Comparison of ENCODE assay signal across 9 cellular contexts in genomic region chr20:35318502-35319157, GRCh38. TPM values are rescaled to one million over a fixed set of nuclear protein-coding genes. Genes with fewer than 3 reads are reported as not detected.
A peak's percentile ranks its signal among the peaks of the same experiment; 100 is the strongest.
DNase-seq lines count a peak whose midpoint lies in the region; ATAC-seq, FAIRE-seq and TF ChIP-seq lines count a peak whose summit lies in the region.
"Had no signal": no experiment of that assay in that cellular context is flagged by ENCODE, and none has a peak within 500 bp of the region (broad histone marks: within the 10 kb centered on the region; RNA-seq: fewer than 3 reads in every experiment).

No MANE protein-coding gene starts in this region.

- no peak for DNase-seq in activated T-cell treated with anti-CD3 and anti-CD28 coated beads, Interleukin-2, amount 50 U/mL, for 72 hours
- no peak for DNase-seq in activated T-cell treated with anti-CD3 and anti-CD28 coated beads, Interleukin-2, amount 50 U/mL, for 48 hours
- peak; percentile 63 for DNase-seq in astrocyte of the cerebellum (ENCODE audit: low read depth)
- peak; percentile 71 for DNase-seq in HepG2 (ENCODE audit: low spot score)
- peak; percentile 86 for DNase-seq in urothelium cell line (ENCODE audit: low spot score)
- no peak for DNase-seq in putamen (ENCODE audit: low spot score)
- DNase-seq in activated CD4-positive, alpha-beta T cell treated with anti-CD3 and anti-CD28 coated beads for 48 hours = no peak
- DNase-seq: CD8-positive, alpha-beta T cell had no signal

- H3K27me3 ChIP-seq in HepG2 (ENCODE audit: control insufficient read depth in 1 of 2, insufficient read depth in 2 of 2, low read length in 2 of 2) = no peaks in the 10 kb centered on the region

- POLR2A ChIA-PET in HepG2 (lab: Yijun Ruan, JAX) = interaction anchor here (1.5 to 5.3 kb wide), 4 partner anchors 8 to 12 kb away, joined by 5 to 53 read pairs (median 16); no protein-coding TSS in a partner anchor

- H3K36me3 ChIP-seq in HepG2 (replicated peaks in 1 of 2; ENCODE audit: control insufficient read depth in 1 of 2, insufficient read depth in 2 of 2, low read length in 2 of 2) = peaks cover 5 to 10% of the 10 kb centered on the region in 2 experiments; a peak in 3 of 5 replicates

- TF ChIP-seq RAD21 in HepG2 (CRISPR knock-in tag; IDR thresholded peaks at IDR 0.05) = no peak

- H3K27me3 Mint-ChIP-seq in activated T-cell treated with anti-CD3 and anti-CD28 coated beads, Interleukin-2, amount 50 U/mL, for 72 hours (ENCODE audit: low read depth) = no peaks in the 10 kb centered on the region

- H3K9me3 Mint-ChIP-seq in activated T-cell treated with anti-CD3 and anti-CD28 coated beads, Interleukin-2, amount 50 U/mL, for 72 hours = no peaks in the 10 kb centered on the region
- H3K9me3 Mint-ChIP-seq: CD8-positive, alpha-beta T cell had no signal

- H4K20me1 ChIP-seq in HepG2 (ENCODE audit: insufficient read depth, low read length) = no peaks in the 10 kb centered on the region

- TF ChIP-seq CTCF in astrocyte of the cerebellum (IDR thresholded peaks at IDR 0.05; ENCODE audit: low read depth, low read length, missing control alignments) (no peak), HepG2 (CRISPR knock-in tag; IDR thresholded peaks at IDR 0.05) (no peak)

- H3K27ac ChIP-seq in HepG2 (ENCODE audit: extremely low read length, insufficient read depth, low read length) = no peak overlapping the region

- no peak for TF ChIP-seq POLR2A in HepG2 (IDR thresholded peaks at IDR 0.05; ENCODE audit: insufficient read depth in 1 of 2, low read depth in 2 of 2, low read length in 2 of 2)

- H3K9ac ChIP-seq in HepG2 (ENCODE audit: insufficient read depth, low read depth, low read length) = no peak overlapping the region

- peaks cover 59% of the 10 kb centered on the region for H3K4me1 Mint-ChIP-seq in activated T-cell treated with anti-CD3 and anti-CD28 coated beads, Interleukin-2, amount 50 U/mL, for 72 hours (ENCODE audit: low read depth)

- no peaks in the 10 kb centered on the region for H3K9me3 ChIP-seq in HepG2 (ENCODE audit: low read length)

- H3K4me3 ChIP-seq in astrocyte of the cerebellum (ENCODE audit: low read depth, low read length) (no peak overlapping the region), HepG2 (replicated peaks in 1 of 3; ENCODE audit: insufficient read depth in 1 of 3, low read depth in 2 of 3, low read length in 3 of 3) (no peak overlapping the region)

- intact Hi-C loops in HepG2 (cut with micrococcal nuclease; ENCODE audit: unreplicated experiment) = no loop called here

- no peak for TF ChIP-seq EP300 in HepG2 (IDR thresholded peaks at IDR 0.05; ENCODE audit: low read depth in 2 of 2, low read length in 2 of 2)
- TF ChIP-seq EP300 in HepG2 (CRISPR knock-in tag; IDR thresholded peaks at IDR 0.05; ENCODE audit: borderline replicate concordance) = peak; percentile 23; the same call in 1 of the 2 replicates

- peaks cover 25% of the 10 kb centered on the region for H3K4me1 ChIP-seq in HepG2 (ENCODE audit: insufficient read depth, low read length)

- no peaks in the 10 kb centered on the region for H3K79me2 ChIP-seq in HepG2 (ENCODE audit: insufficient read depth, low read length)

- ATAC-seq in activated T-cell treated with anti-CD3 and anti-CD28 coated beads, Interleukin-2, amount 50 U/mL, for 72 hours (replicated peaks in 1 of 2) = peak; percentile 54 to 55
- ATAC-seq in HepG2 (no peak), GM21360 (IDR thresholded peaks at IDR 0.05; ENCODE audit: unreplicated experiment) (no peak)
- ATAC-seq: CD8-positive, alpha-beta T cell had no signal

- H2AFZ ChIP-seq in HepG2 (ENCODE audit: low read length) = no peak overlapping the region

- CTCF ChIA-PET in HepG2 (lab: Yijun Ruan, JAX; ENCODE audit: low intra/inter-chr PET ratio, low total read pairs) = no interaction called here

- peak overlapping the region; percentile 53 for H3K27ac Mint-ChIP-seq in activated T-cell treated with anti-CD3 and anti-CD28 coated beads, Interleukin-2, amount 50 U/mL, for 72 hours
- H3K27ac Mint-ChIP-seq: CD8-positive, alpha-beta T cell had no signal

- H3K4me3 Mint-ChIP-seq in activated T-cell treated with anti-CD3 and anti-CD28 coated beads, Interleukin-2, amount 50 U/mL, for 72 hours = no peak overlapping the region
- H3K4me3 Mint-ChIP-seq: CD8-positive, alpha-beta T cell had no signal

- 91% methylated on average over 6 of the region's 6 CpGs for WGBS in HepG2 (ENCODE audit: low lambda C conversion rate)

- no peak for FAIRE-seq in HepG2 (lab: Jason Lieb, UNC)
- FAIRE-seq in urothelium cell line (lab: Jason Lieb, UNC) = peak; percentile 96

- no peak overlapping the region for H3K4me2 ChIP-seq in HepG2 (ENCODE audit: low read depth, low read length)

- TSS peak; percentile 85 for BruUV-seq in HepG2 (replicated peaks; lab: Mats Ljungman, UMichigan)

- in situ Hi-C loops in astrocyte of the cerebellum (cut with HindIII; ENCODE audit: low sequenced_read_pairs) (no loop called here), HepG2 (cut with HindIII; ENCODE audit: extremely low pct_ligation_motif_present, low pct_unique_long_range_greater_than_20kb) (no loop called here)

- H3K36me3 Mint-ChIP-seq in activated T-cell treated with anti-CD3 and anti-CD28 coated beads, Interleukin-2, amount 50 U/mL, for 72 hours (ENCODE audit: insufficient read depth in 2 of 2) = no peaks in the 10 kb centered on the region

RNA-seq across cellular contexts. Expression of gene FAM83C, which starts 26.4 kb away (rescaled TPM):
- total RNA-seq in activated T-cell treated with anti-CD3 and anti-CD28 coated beads, Interleukin-2, amount 50 U/mL, for 72 hours = not detected
- total RNA-seq in HepG2 (2016; rRNA removed; fragmentation: Illumina TruSeq; extraction: Trizol) = 0.07 TPM in 1 of 2 replicates, not detected in the other
- 0.09 TPM in 1 of 2 replicates, not detected in the other for total RNA-seq in HepG2 (2016; cell fraction: cytosol; rRNA removed; fragmentation: Illumina TruSeq; extraction: Trizol; ENCODE audit: low read depth)
- 0.06 TPM in 1 of 2 replicates, not detected in the other for total RNA-seq in HepG2 (2016; cell fraction: insoluble cytoplasmic fraction; rRNA removed; fragmentation: Illumina TruSeq; extraction: Trizol)
- total RNA-seq in HepG2 (2016; cell fraction: membrane; rRNA removed; fragmentation: Illumina TruSeq; extraction: Trizol) = 0.07 TPM in 1 of 2 replicates, not detected in the other
- total RNA-seq in HepG2 (2016; cell fraction: nucleus; rRNA removed; fragmentation: Illumina TruSeq; extraction: Trizol) = not detected in 2 replicates
- polyA plus RNA-seq in HepG2 (2011; rRNA removed) = 0.03 and 0.04 TPM in 2 replicates
- 0.03 TPM in 1 of 2 replicates, not detected in the other for polyA plus RNA-seq in HepG2 (2011; cell fraction: cytosol; rRNA removed)
- 0.08 and 0.09 TPM in 2 replicates for polyA plus RNA-seq in HepG2 (2011; cell fraction: nucleus; rRNA removed)
- 0.05 and 0.16 TPM in 2 replicates for polyA plus RNA-seq in HepG2 (2012)
- polyA plus RNA-seq in HepG2 (2016; cell fraction: cytosol; fragmentation: Illumina TruSeq; extraction: Trizol; ENCODE audit: low read depth) = 0.05 and 0.08 TPM in 2 replicates
- 0.10 and 0.16 TPM in 2 replicates for polyA plus RNA-seq in HepG2 (2016; cell fraction: insoluble cytoplasmic fraction; fragmentation: Illumina TruSeq; extraction: Trizol; ENCODE audit: low read depth)
- polyA plus RNA-seq in HepG2 (2016; cell fraction: membrane; fragmentation: Illumina TruSeq; extraction: Trizol; ENCODE audit: low read depth) = 0.05 and 0.06 TPM in 2 replicates
- not detected in 2 replicates for polyA plus RNA-seq in HepG2 (2016; cell fraction: nucleus; fragmentation: Illumina TruSeq; extraction: Trizol; ENCODE audit: insufficient read depth, low read depth)
- 0.04 and 0.07 TPM in 2 replicates for polyA minus RNA-seq in HepG2 (2011; rRNA and poly(A)+ RNA removed; ENCODE audit: low replicate concordance)
- polyA minus RNA-seq in HepG2 (2011; cell fraction: cytosol; rRNA and poly(A)+ RNA removed) = not detected in 2 replicates
- 0.13 TPM in 1 of 2 replicates, not detected in the other for polyA minus RNA-seq in HepG2 (2011; cell fraction: nucleus; rRNA and poly(A)+ RNA removed)
- total RNA-seq: CD8-positive, alpha-beta T cell had no signal

RNA-seq across cellular contexts. Expression of gene EIF6, which starts 34.1 kb away (rescaled TPM):
- 100 to 1,000 TPM; 127 to 129 TPM for total RNA-seq in activated T-cell treated with anti-CD3 and anti-CD28 coated beads, Interleukin-2, amount 50 U/mL, for 72 hours
- 462 and 603 TPM in 2 replicates for total RNA-seq in HepG2 (2016; rRNA removed; fragmentation: Illumina TruSeq; extraction: Trizol)
- 227 and 243 TPM in 2 replicates for total RNA-seq in HepG2 (2016; cell fraction: cytosol; rRNA removed; fragmentation: Illumina TruSeq; extraction: Trizol; ENCODE audit: low read depth)
- 467 and 649 TPM in 2 replicates for total RNA-seq in HepG2 (2016; cell fraction: insoluble cytoplasmic fraction; rRNA removed; fragmentation: Illumina TruSeq; extraction: Trizol)
- 251 and 271 TPM in 2 replicates for total RNA-seq in HepG2 (2016; cell fraction: membrane; rRNA removed; fragmentation: Illumina TruSeq; extraction: Trizol)
- 204 TPM in 2 replicates for total RNA-seq in HepG2 (2016; cell fraction: nucleus; rRNA removed; fragmentation: Illumina TruSeq; extraction: Trizol)
- 466 and 470 TPM in 2 replicates for polyA plus RNA-seq in HepG2 (2011; rRNA removed)
- 383 and 550 TPM in 2 replicates for polyA plus RNA-seq in HepG2 (2011; cell fraction: cytosol; rRNA removed)
- polyA plus RNA-seq in HepG2 (2011; cell fraction: nucleus; rRNA removed) = 838 and 950 TPM in 2 replicates
- 248 and 315 TPM in 2 replicates for polyA plus RNA-seq in HepG2 (2012)
- polyA plus RNA-seq in HepG2 (2016; cell fraction: cytosol; fragmentation: Illumina TruSeq; extraction: Trizol; ENCODE audit: low read depth) = 237 and 250 TPM in 2 replicates
- polyA plus RNA-seq in HepG2 (2016; cell fraction: insoluble cytoplasmic fraction; fragmentation: Illumina TruSeq; extraction: Trizol; ENCODE audit: low read depth) = 587 and 631 TPM in 2 replicates
- polyA plus RNA-seq in HepG2 (2016; cell fraction: membrane; fragmentation: Illumina TruSeq; extraction: Trizol; ENCODE audit: low read depth) = 232 and 240 TPM in 2 replicates
- 358 and 379 TPM in 2 replicates for polyA plus RNA-seq in HepG2 (2016; cell fraction: nucleus; fragmentation: Illumina TruSeq; extraction: Trizol; ENCODE audit: insufficient read depth, low read depth)
- polyA minus RNA-seq in HepG2 (2011; rRNA and poly(A)+ RNA removed; ENCODE audit: low replicate concordance) = 350 and 575 TPM in 2 replicates
- 144 and 146 TPM in 2 replicates for polyA minus RNA-seq in HepG2 (2011; cell fraction: cytosol; rRNA and poly(A)+ RNA removed)
- polyA minus RNA-seq in HepG2 (2011; cell fraction: nucleus; rRNA and poly(A)+ RNA removed) = 94.9 and 106 TPM in 2 replicates

RNA-seq across cellular contexts. Expression of gene MMP24OS, which starts 40.7 kb away (rescaled TPM):
- total RNA-seq in activated T-cell treated with anti-CD3 and anti-CD28 coated beads, Interleukin-2, amount 50 U/mL, for 72 hours = 10 to 100 TPM; 41.6 to 44.2 TPM
- total RNA-seq in HepG2 (2016; rRNA removed; fragmentation: Illumina TruSeq; extraction: Trizol) = 3.1 and 8.5 TPM in 2 replicates
- total RNA-seq in HepG2 (2016; cell fraction: cytosol; rRNA removed; fragmentation: Illumina TruSeq; extraction: Trizol; ENCODE audit: low read depth) = 0.61 and 0.79 TPM in 2 replicates
- total RNA-seq in HepG2 (2016; cell fraction: insoluble cytoplasmic fraction; rRNA removed; fragmentation: Illumina TruSeq; extraction: Trizol) = 3.4 and 8.7 TPM in 2 replicates
- 2.1 TPM in 2 replicates for total RNA-seq in HepG2 (2016; cell fraction: membrane; rRNA removed; fragmentation: Illumina TruSeq; extraction: Trizol)
- total RNA-seq in HepG2 (2016; cell fraction: nucleus; rRNA removed; fragmentation: Illumina TruSeq; extraction: Trizol) = 8.9 and 10.6 TPM in 2 replicates
- 6.0 and 7.1 TPM in 2 replicates for polyA plus RNA-seq in HepG2 (2011; rRNA removed)
- 2.1 and 2.8 TPM in 2 replicates for polyA plus RNA-seq in HepG2 (2011; cell fraction: cytosol; rRNA removed)
- 43.8 and 55.2 TPM in 2 replicates for polyA plus RNA-seq in HepG2 (2011; cell fraction: nucleus; rRNA removed)
- 5.9 and 6.4 TPM in 2 replicates for polyA plus RNA-seq in HepG2 (2012)
- 1.8 TPM in 2 replicates for polyA plus RNA-seq in HepG2 (2016; cell fraction: cytosol; fragmentation: Illumina TruSeq; extraction: Trizol; ENCODE audit: low read depth)
- 4.7 and 7.1 TPM in 2 replicates for polyA plus RNA-seq in HepG2 (2016; cell fraction: insoluble cytoplasmic fraction; fragmentation: Illumina TruSeq; extraction: Trizol; ENCODE audit: low read depth)
- 2.9 and 3.2 TPM in 2 replicates for polyA plus RNA-seq in HepG2 (2016; cell fraction: membrane; fragmentation: Illumina TruSeq; extraction: Trizol; ENCODE audit: low read depth)
- polyA plus RNA-seq in HepG2 (2016; cell fraction: nucleus; fragmentation: Illumina TruSeq; extraction: Trizol; ENCODE audit: insufficient read depth, low read depth) = 29.1 and 31.1 TPM in 2 replicates
- polyA minus RNA-seq in HepG2 (2011; rRNA and poly(A)+ RNA removed; ENCODE audit: low replicate concordance) = 18.5 and 23.2 TPM in 2 replicates
- 1.8 and 3.0 TPM in 2 replicates for polyA minus RNA-seq in HepG2 (2011; cell fraction: cytosol; rRNA and poly(A)+ RNA removed)
- polyA minus RNA-seq in HepG2 (2011; cell fraction: nucleus; rRNA and poly(A)+ RNA removed) = 33.9 and 46.0 TPM in 2 replicates

Comparison
In these comparisons a context has a peak if more than half of its experiments do, and no peak if none do; other contexts are left out.
1. ATAC-seq: peak in activated T-cell treated with anti-CD3 and anti-CD28 coated beads, Interleukin-2, amount 50 U/mL, for 72 hours (2 of 2); none in HepG2 (single experiment) and GM21360 (single experiment).
2. DNase-seq: peak in astrocyte of the cerebellum (single experiment), HepG2 (single experiment) and urothelium cell line (single experiment); none in activated T-cell treated with anti-CD3 and anti-CD28 coated beads, Interleukin-2, amount 50 U/mL, for 72 hours (0 of 2), activated T-cell treated with anti-CD3 and anti-CD28 coated beads, Interleukin-2, amount 50 U/mL, for 48 hours (0 of 2), putamen (single experiment) and activated CD4-positive, alpha-beta T cell treated with anti-CD3 and anti-CD28 coated beads for 48 hours (single experiment).